ENCODE assay signal across 8 cellular contexts in genomic region chr5:115179959-115180709, GRCh38. TPM values are rescaled to one million over a fixed set of nuclear protein-coding genes. Genes with fewer than 3 reads are reported as not detected.
DNase-seq lines count a peak whose midpoint lies in the region; ATAC-seq lines count a peak whose summit lies in the region.

No MANE protein-coding gene starts in this region.

- H3K36me3 ChIP-seq in skeletal muscle tissue (ENCODE audit: control insufficient read depth in 3 of 3, insufficient read depth in 3 of 3, low read length in 3 of 3) = no peaks in the 10 kb centered on the region

- H3K4me3 ChIP-seq in iPS-18c (ENCODE audit: insufficient read depth, low read depth, low read length) (peak overlapping the region; percentile 59), skeletal muscle tissue (ENCODE audit: low read length in 3 of 3) (peak overlapping the region; percentile 61 to 65 (median 63))

- H3K27ac Mint-ChIP-seq in activated naive CD8-positive, alpha-beta T cell treated with anti-CD3 and anti-CD28 coated beads, Interleukin-2, amount 10 ng/mL, durations not matched to agents 7 days and 5 days = no peak overlapping the region

- H3K9me3 ChIP-seq in iPS-18c (ENCODE audit: control insufficient read depth, insufficient read depth, low read length) = peaks cover 3% of the 10 kb centered on the region
- H3K9me3 ChIP-seq in skeletal muscle tissue (ENCODE audit: control insufficient read depth in 3 of 3, low read length in 3 of 3) = no peaks in the 10 kb centered on the region

- peak overlapping the region; percentile 83 for H3K4me3 Mint-ChIP-seq in activated naive CD8-positive, alpha-beta T cell treated with anti-CD3 and anti-CD28 coated beads, Interleukin-2, amount 10 ng/mL, durations not matched to agents 7 days and 5 days

- peak; percentile 81 for ATAC-seq in HG02759 (IDR thresholded peaks at IDR 0.05; ENCODE audit: unreplicated experiment)
- ATAC-seq in activated naive CD8-positive, alpha-beta T cell treated with anti-CD3 and anti-CD28 coated beads, Interleukin-2, amount 10 ng/mL, durations not matched to agents 7 days and 5 days (ENCODE audit: low read depth) = peak; percentile 79

- H3K36me3 Mint-ChIP-seq in activated naive CD8-positive, alpha-beta T cell treated with anti-CD3 and anti-CD28 coated beads, Interleukin-2, amount 10 ng/mL, durations not matched to agents 7 days and 5 days = no peaks in the 10 kb centered on the region

- peaks cover 7 to 13% (median 12%) of the 10 kb centered on the region in 3 donors for H3K4me1 ChIP-seq in skeletal muscle tissue (ENCODE audit: control insufficient read depth in 3 of 3, insufficient read depth in 3 of 3, low read length in 3 of 3)

- peaks cover 11% of the 10 kb centered on the region for H3K4me1 Mint-ChIP-seq in activated naive CD8-positive, alpha-beta T cell treated with anti-CD3 and anti-CD28 coated beads, Interleukin-2, amount 10 ng/mL, durations not matched to agents 7 days and 5 days

- POLR2A ChIA-PET in activated naive CD8-positive, alpha-beta T cell treated with anti-CD3 and anti-CD28 coated beads, Interleukin-2, amount 10 ng/mL, durations not matched to agents 7 days and 5 days (lab: Charles Lee) = no interaction called here

- no peak overlapping the region for H3K27ac ChIP-seq in skeletal muscle tissue (ENCODE audit: low read depth, low read length)

- no peaks in the 10 kb centered on the region for H3K9me3 Mint-ChIP-seq in activated naive CD8-positive, alpha-beta T cell treated with anti-CD3 and anti-CD28 coated beads, Interleukin-2, amount 10 ng/mL, durations not matched to agents 7 days and 5 days

- peak overlapping the region in 1 of 3 donors; percentile 58 for H3K9ac ChIP-seq in skeletal muscle tissue (ENCODE audit: low read depth in 1 of 3, low read length in 3 of 3)

- H3K27me3 ChIP-seq in skeletal muscle tissue (ENCODE audit: control insufficient read depth in 3 of 3, insufficient read depth in 3 of 3, low read length in 3 of 3) = peaks cover 49 to 54% (median 51%) of the 10 kb centered on the region in 3 donors

- peak; percentile 44 for DNase-seq in stimulated activated CD4-positive, alpha-beta T cell treated with anti-CD3 and anti-CD28 coated beads, Interleukin-15, amount 100 ng/mL, for 24 hours
- no peak for DNase-seq in stimulated activated CD4-positive, alpha-beta T cell treated with anti-CD3 and anti-CD28 coated beads, Interleukin-2, amount 100 ng/mL, for 48 hours
- DNase-seq in NCI-H226 = peak; percentile 5
- DNase-seq in activated naive CD8-positive, alpha-beta T cell treated with anti-CD3 and anti-CD28 coated beads, Interleukin-2, amount 10 ng/mL, durations not matched to agents 7 days and 5 days = peak; percentile 59
- no peak for DNase-seq in putamen (ENCODE audit: low spot score)

- peaks cover 92% of the 10 kb centered on the region for H3K27me3 Mint-ChIP-seq in activated naive CD8-positive, alpha-beta T cell treated with anti-CD3 and anti-CD28 coated beads, Interleukin-2, amount 10 ng/mL, durations not matched to agents 7 days and 5 days

RNA-seq across cellular contexts. Expression of gene TRIM36, which starts 10.4 kb away (rescaled TPM):
- total RNA-seq in activated naive CD8-positive, alpha-beta T cell treated with anti-CD3 and anti-CD28 coated beads, Interleukin-2, amount 10 ng/mL, durations not matched to agents 7 days and 5 days = under 1 TPM; 0.17 to 0.26 TPM
- total RNA-seq in skeletal muscle tissue = 2.6 TPM

Comparison
In these comparisons a context has a peak if more than half of its experiments do, and no peak if none do; other contexts are left out.
1. DNase-seq: peak in stimulated activated CD4-positive, alpha-beta T cell treated with anti-CD3 and anti-CD28 coated beads, Interleukin-15, amount 100 ng/mL, for 24 hours (single experiment), NCI-H226 (single experiment) and activated naive CD8-positive, alpha-beta T cell treated with anti-CD3 and anti-CD28 coated beads, Interleukin-2, amount 10 ng/mL, durations not matched to agents 7 days and 5 days (single experiment); none in stimulated activated CD4-positive, alpha-beta T cell treated with anti-CD3 and anti-CD28 coated beads, Interleukin-2, amount 100 ng/mL, for 48 hours (0 of 2) and putamen (single experiment).